Comparison of ENCODE assay signal across 7 cellular contexts in the genomic region with DNA sequence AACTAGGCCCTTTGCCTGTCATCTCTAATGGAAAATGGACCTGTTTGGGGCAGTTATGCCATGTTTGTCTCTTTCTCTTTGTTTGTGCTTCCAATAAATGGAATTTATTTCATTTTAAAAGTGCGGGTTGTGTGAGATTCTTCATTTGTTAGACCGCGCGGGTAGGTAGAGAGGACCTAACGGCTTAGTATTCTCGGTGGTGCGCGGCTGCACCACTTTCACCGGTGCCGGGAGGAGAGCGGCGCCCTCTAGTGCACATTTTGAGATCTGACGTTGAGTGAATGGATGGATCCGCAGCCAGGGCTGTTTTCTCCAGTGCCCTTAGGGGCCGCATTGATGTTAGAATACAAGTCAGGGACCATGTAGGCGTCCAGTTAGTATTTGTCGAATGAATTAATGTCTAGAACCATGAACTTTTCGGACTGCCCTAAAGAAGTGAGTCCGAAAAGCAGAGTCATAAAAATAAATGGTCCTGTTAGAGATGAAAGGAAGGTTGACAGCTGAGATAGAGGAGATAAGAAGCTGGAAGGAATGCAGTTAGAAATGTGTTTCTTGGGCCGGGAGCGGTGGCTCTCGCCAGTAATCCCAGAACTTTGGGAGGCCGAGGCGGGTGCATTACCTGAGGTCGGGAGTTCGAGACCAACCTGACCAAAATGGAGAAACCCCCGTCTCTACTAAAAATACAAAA. TPM values are rescaled to one million over a fixed set of nuclear protein-coding genes. Genes with fewer than 3 reads are reported as not detected.
DNase-seq lines count a peak whose midpoint lies in the region; ATAC-seq and TF ChIP-seq lines count a peak whose summit lies in the region.

No MANE protein-coding gene starts in this region.

- intact Hi-C loops in heart left ventricle (cut with DNase I): loop anchor here (1.0 to 5.0 kb wide), 5 partner anchors 64 to 134 kb away; no protein-coding TSS in a partner anchor

- H3K9me3 Mint-ChIP-seq in activated naive CD8-positive, alpha-beta T cell treated with anti-CD3 and anti-CD28 coated beads for 36 hours: no peaks in the 10 kb centered on the region

- no peaks in the 10 kb centered on the region for H3K9me3 ChIP-seq in heart left ventricle

- no peak overlapping the region for H3K27ac ChIP-seq in heart left ventricle

- TF ChIP-seq CTCF in heart left ventricle (IDR thresholded peaks at IDR 0.05): peak; percentile 85 to 95 (median 88)

- H3K27me3 Mint-ChIP-seq in activated naive CD8-positive, alpha-beta T cell treated with anti-CD3 and anti-CD28 coated beads for 36 hours: peaks cover 4% of the 10 kb centered on the region

- DNase-seq in NCI-H1417 treated with DMSO at 0.1 percent for 48 hours (lab: John Stamatoyannopoulos, UW): peak; percentile 4
- DNase-seq in SW 1271 (lab: John Stamatoyannopoulos, UW): peak; percentile 47 to 76
- DNase-seq in activated naive CD8-positive, alpha-beta T cell treated with anti-CD3 and anti-CD28 coated beads for 36 hours: peak; percentile 80
- DNase-seq in heart left ventricle: peak; percentile 76 to 87 (median 85)
- DNase-seq in retina: peak; percentile 87

- H3K36me3 ChIP-seq in heart left ventricle: no peaks in the 10 kb centered on the region

- no peaks in the 10 kb centered on the region for H3K27me3 ChIP-seq in heart left ventricle

- WGBS in heart left ventricle, 4 donors: 18 to 23% (median 20%) methylated on average over 27 of the region's 27 CpGs

- ATAC-seq in GM18498 (IDR thresholded peaks at IDR 0.05; ENCODE audit: unreplicated experiment) (peak; percentile 95), HG02840 (IDR thresholded peaks at IDR 0.05; ENCODE audit: low FRiP score, unreplicated experiment) (peak; percentile 84), heart left ventricle (peak; percentile 87 to 99 (median 97))

- H3K4me3 ChIP-seq in heart left ventricle: no peak overlapping the region

- H3K36me3 Mint-ChIP-seq in activated naive CD8-positive, alpha-beta T cell treated with anti-CD3 and anti-CD28 coated beads for 36 hours: no peaks in the 10 kb centered on the region

- H3K4me1 ChIP-seq in heart left ventricle: peaks cover 0 to 6% (median 0%) of the 10 kb centered on the region in 12 donors

- peak overlapping the region; percentile 37 for H3K4me3 Mint-ChIP-seq in activated naive CD8-positive, alpha-beta T cell treated with anti-CD3 and anti-CD28 coated beads for 36 hours

- peaks cover 10% of the 10 kb centered on the region for H3K4me1 Mint-ChIP-seq in activated naive CD8-positive, alpha-beta T cell treated with anti-CD3 and anti-CD28 coated beads for 36 hours

- H3K27ac Mint-ChIP-seq in activated naive CD8-positive, alpha-beta T cell treated with anti-CD3 and anti-CD28 coated beads for 36 hours: no peak overlapping the region

- TF ChIP-seq POLR2A in heart left ventricle (IDR thresholded peaks at IDR 0.05): no peak

RNA-seq across cellular contexts. Expression of gene GIMAP8, which starts 29.3 kb away (rescaled TPM):
- total RNA-seq in activated naive CD8-positive, alpha-beta T cell treated with anti-CD3 and anti-CD28 coated beads for 36 hours: 10 to 100 TPM; 11.1 to 11.9 TPM
- 10 to 100 TPM; 11.3 to 36.0 (median 14.9) TPM for total RNA-seq in heart left ventricle
- 10 to 100 TPM; 11.7 to 20.3 TPM for polyA plus RNA-seq in heart left ventricle

RNA-seq across cellular contexts. Expression of gene ZNF775, which starts 42.0 kb away (rescaled TPM):
- total RNA-seq in activated naive CD8-positive, alpha-beta T cell treated with anti-CD3 and anti-CD28 coated beads for 36 hours: 1 to 10 TPM; 3.7 to 4.0 TPM
- total RNA-seq in heart left ventricle: 1 to 10 TPM; 2.1 to 5.0 (median 3.3) TPM
- 1 to 10 TPM; 1.8 to 4.4 TPM for polyA plus RNA-seq in heart left ventricle

RNA-seq across cellular contexts. Expression of gene REPIN1, which starts 52.5 kb away (rescaled TPM):
- 10 to 100 TPM; 54.7 to 55.1 TPM for total RNA-seq in activated naive CD8-positive, alpha-beta T cell treated with anti-CD3 and anti-CD28 coated beads for 36 hours
- total RNA-seq in heart left ventricle: 100 to 1,000 TPM in 5 of 9 donors, 10 to 100 TPM in 4; 90.4 to 141 (median 100) TPM
- polyA plus RNA-seq in heart left ventricle: 10 to 100 TPM; 49.8 to 79.6 TPM

Comparison
In these comparisons a context has a peak if more than half of its experiments do, and no peak if none do; other contexts are left out.
1. DNase-seq: peak in every context shown above with its lines; median percentile 87 in retina; 85 in heart left ventricle; 80 in activated naive CD8-positive, alpha-beta T cell treated with anti-CD3 and anti-CD28 coated beads for 36 hours; 62 in SW 1271; 4 in NCI-H1417 treated with DMSO at 0.1 percent for 48 hours.